Comparison of ENCODE assay signal across 8 cellular contexts in the genomic region with DNA sequence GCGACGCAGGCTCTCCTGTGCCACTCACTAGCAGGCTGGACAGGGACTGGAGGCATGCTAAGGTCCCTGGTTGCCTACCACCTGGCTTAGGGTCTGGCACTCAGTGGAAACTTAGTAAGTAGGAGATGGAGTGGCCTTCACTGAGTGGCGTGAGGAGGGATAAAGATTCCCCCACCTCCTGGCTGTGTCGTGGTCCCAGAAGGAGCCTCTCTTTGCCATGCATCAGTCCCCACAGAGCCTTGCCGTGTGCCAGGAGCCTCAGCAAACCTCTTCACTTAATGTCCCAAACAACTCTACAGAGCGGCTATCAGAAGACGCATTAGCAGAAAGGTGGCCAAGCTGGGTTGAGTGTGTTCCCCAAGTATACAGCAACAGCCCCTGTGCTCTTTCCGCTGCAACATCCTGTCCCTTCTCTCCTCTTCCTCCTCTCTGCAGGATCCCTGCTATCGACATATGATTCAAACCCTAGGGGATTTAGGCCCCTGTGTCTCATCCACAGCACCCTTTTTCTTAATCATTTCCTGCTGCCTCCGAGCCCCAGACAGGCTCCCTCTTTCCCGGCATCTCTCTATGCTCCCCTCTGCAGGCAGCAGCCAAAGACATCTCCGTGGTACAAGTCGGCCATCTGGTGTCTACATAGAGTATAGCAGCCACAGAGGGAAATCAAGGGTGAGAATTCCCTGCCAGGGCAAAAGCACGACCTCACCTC.
DNase-seq lines count a peak whose midpoint lies in the region; ATAC-seq and TF ChIP-seq lines count a peak whose summit lies in the region.

No MANE protein-coding gene starts in this region.

- H3K4me3 ChIP-seq in DOHH2 (ENCODE audit: low read length) (no peak overlapping the region), brain microvascular endothelial cell (ENCODE audit: low read depth, low read length) (no peak overlapping the region)

- H3K27ac ChIP-seq in DOHH2 (ENCODE audit: low read depth, low read length) (no peak overlapping the region), brain microvascular endothelial cell (no peak overlapping the region)

- no peaks in the 10 kb centered on the region for H4K20me1 ChIP-seq in DOHH2 (ENCODE audit: control insufficient read depth, insufficient read depth, low read depth, low read length)

- no peaks in the 10 kb centered on the region for H3K4me1 ChIP-seq in DOHH2 (ENCODE audit: control insufficient read depth, low read length)

- H3K9me2 ChIP-seq in DOHH2 (replicated peaks; ENCODE audit: control insufficient read depth, low read length) = no peaks in the 10 kb centered on the region

- TF ChIP-seq CTCF in DOHH2 (IDR thresholded peaks at IDR 0.05; ENCODE audit: low read depth, low read length, poor library complexity, severe bottlenecking) (peak; percentile 60), brain microvascular endothelial cell (IDR thresholded peaks at IDR 0.05; ENCODE audit: low read depth, low read length, missing control alignments) (peak; percentile 96)

- H3F3A ChIP-seq in DOHH2 (ENCODE audit: control insufficient read depth, insufficient read depth) = no peaks in the 10 kb centered on the region

- no peak for ATAC-seq in HG03565 (IDR thresholded peaks at IDR 0.05; ENCODE audit: unreplicated experiment)
- ATAC-seq in GM19328 (IDR thresholded peaks at IDR 0.05; ENCODE audit: unreplicated experiment) = no peak

- H3K36me3 ChIP-seq in DOHH2 (ENCODE audit: control insufficient read depth, low read length) (no peaks in the 10 kb centered on the region), brain microvascular endothelial cell (replicated peaks) (no peaks in the 10 kb centered on the region)

- no peaks in the 10 kb centered on the region for H3K27me3 ChIP-seq in DOHH2 (ENCODE audit: control insufficient read depth, low read length)
- H3K27me3 ChIP-seq in brain microvascular endothelial cell (replicated peaks) = no peaks in the 10 kb centered on the region

- no peak overlapping the region for H3K4me2 ChIP-seq in DOHH2 (ENCODE audit: low read length)

- no peaks in the 10 kb centered on the region for H3K79me2 ChIP-seq in DOHH2 (ENCODE audit: control insufficient read depth, low read length)

- no peaks in the 10 kb centered on the region for H3K9me3 ChIP-seq in DOHH2 (ENCODE audit: control insufficient read depth, insufficient read depth, low read length)

- DNase-seq in HT1080 (ENCODE audit: low read depth) (peak; percentile 87), RPMI7951 (ENCODE audit: low read depth) (peak; percentile 75), brain microvascular endothelial cell (peak; percentile 73), islet precursor cell (peak; percentile 84)
- DNase-seq in stimulated activated CD4-positive, alpha-beta T cell treated with anti-CD3 and anti-CD28 coated beads, Interleukin-2, amount 100 ng/mL, for 48 hours = peak; percentile 32 to 37

- in situ Hi-C loops in brain microvascular endothelial cell (cut with HindIII; ENCODE audit: low pct_ligation_motif_present, low sequenced_read_pairs) = no loop called here

Comparison
In these comparisons a context has a peak if more than half of its experiments do, and no peak if none do; other contexts are left out.
1. DNase-seq: peak in every context shown above with its lines; median percentile 87 in HT1080; 84 in islet precursor cell; 75 in RPMI7951; 73 in brain microvascular endothelial cell; 34 in stimulated activated CD4-positive, alpha-beta T cell treated with anti-CD3 and anti-CD28 coated beads, Interleukin-2, amount 100 ng/mL, for 48 hours.